In the genomic region with DNA sequence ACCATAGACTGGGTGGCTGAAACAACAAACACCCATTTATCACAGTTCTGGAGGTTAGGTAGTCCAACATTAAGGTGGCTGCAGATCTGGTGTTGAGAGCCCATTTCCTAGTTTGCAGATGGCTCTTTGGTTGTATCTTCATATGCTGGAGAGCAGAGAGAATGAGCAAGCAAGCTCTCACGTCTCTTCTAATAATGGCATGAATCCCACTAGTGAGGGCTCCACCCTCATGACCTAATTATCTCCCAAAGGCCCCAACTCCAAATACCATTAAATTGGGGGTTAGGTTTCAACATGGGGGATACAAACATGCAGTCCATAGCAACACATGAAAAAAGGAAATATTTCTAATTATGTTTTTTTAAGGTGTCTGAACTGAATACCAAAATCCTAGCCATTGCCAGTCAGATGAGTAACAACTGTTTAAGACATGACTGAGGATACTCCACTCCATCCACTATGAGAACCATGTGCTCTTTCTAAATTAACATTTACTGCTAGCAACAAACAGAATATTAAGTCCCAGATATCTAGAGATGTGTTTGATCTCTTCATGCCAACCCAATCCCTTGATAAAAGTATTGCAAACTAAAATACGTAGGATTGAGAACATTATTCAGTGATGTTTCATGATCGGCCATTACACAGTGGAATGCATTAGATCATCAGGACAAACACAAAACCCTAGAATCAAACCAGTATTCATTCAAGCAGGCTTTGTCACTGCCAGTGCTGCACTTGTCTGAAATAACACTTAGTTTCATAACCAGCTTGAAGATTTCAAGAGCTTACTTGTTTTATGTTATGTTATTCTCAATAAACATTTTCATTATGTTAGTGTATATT, we compare ENCODE assay signal across 13 cellular contexts.
A peak's percentile ranks its signal among the peaks of the same experiment; 100 is the strongest.
DNase-seq lines count a peak whose midpoint lies in the region; ATAC-seq and TF ChIP-seq lines count a peak whose summit lies in the region.
"Had no signal": no experiment of that assay in that cellular context is flagged by ENCODE, and none has a peak within 500 bp of the region (broad histone marks: within the 10 kb centered on the region; RNA-seq: fewer than 3 reads in every experiment).

No MANE protein-coding gene starts in this region.

- DNase-seq in Daoy (ENCODE audit: low read depth) (peak; percentile 41), RKO (ENCODE audit: low spot score) (peak; percentile 52), fibroblast of pulmonary artery (ENCODE audit: low read depth) (peak; percentile 64), renal cortical epithelial cell (ENCODE audit: low read depth) (peak; percentile 86), posterior cingulate gyrus (no peak), NCI-H774 (lab: John Stamatoyannopoulos, UW) (no peak), sciatic nerve (ENCODE audit: low spot score) (no peak), NCI-H2171 treated with DMSO at 0.1 percent for 48 hours (lab: John Stamatoyannopoulos, UW) (no peak)
- DNase-seq: activated CD4-positive, alpha-beta T cell treated with anti-CD3 and anti-CD28 coated beads for 48 hours; esophagus squamous epithelium; GOT3; left cardiac atrium; NCI-H1694 had no signal

- TF ChIP-seq CTCF in fibroblast of pulmonary artery (IDR thresholded peaks at IDR 0.05; ENCODE audit: low read length, missing control alignments), result no peak

- no peak overlapping the region for H3K4me3 ChIP-seq in fibroblast of pulmonary artery (replicated peaks; ENCODE audit: low read depth, low read length)
- H3K4me3 ChIP-seq: esophagus squamous epithelium had no signal

- ATAC-seq in sciatic nerve, result no peak

- intact Hi-C loops in posterior cingulate gyrus (cut with DNase I) (no loop called here), sciatic nerve (cut with DNase I) (no loop called here)

Comparison
In these comparisons a context has a peak if more than half of its experiments do, and no peak if none do; other contexts are left out.
1. DNase-seq: peak in Daoy (single experiment), RKO (single experiment), fibroblast of pulmonary artery (single experiment) and renal cortical epithelial cell (single experiment); none in posterior cingulate gyrus (0 of 10), NCI-H774 (single experiment), sciatic nerve (single experiment) and NCI-H2171 treated with DMSO at 0.1 percent for 48 hours (single experiment).